ENCODE assay signal across 7 cellular contexts in the genomic region with DNA sequence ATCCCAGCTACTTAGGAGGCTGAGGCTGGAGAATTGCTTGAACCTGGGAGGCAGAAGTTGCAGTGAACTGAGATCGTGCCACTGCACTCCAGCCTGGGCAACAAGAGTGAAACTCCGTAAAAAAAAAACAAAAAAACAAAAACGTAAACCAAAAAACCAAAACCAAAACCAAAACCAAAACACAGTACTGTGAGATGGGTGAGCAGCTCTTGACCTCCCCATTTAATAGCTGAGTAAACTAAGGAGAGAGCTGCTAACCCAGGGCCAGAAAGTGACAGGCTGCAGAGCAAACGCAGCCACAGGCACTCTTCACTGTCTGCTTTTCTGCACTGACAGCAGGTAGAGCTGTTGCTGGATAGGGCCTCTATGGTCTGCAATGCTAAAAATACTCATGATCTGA. TPM values are rescaled to one million over a fixed set of nuclear protein-coding genes. Genes with fewer than 3 reads are reported as not detected.
A peak's percentile ranks its signal among the peaks of the same experiment; 100 is the strongest.
DNase-seq lines count a peak whose midpoint lies in the region; ATAC-seq, FAIRE-seq and TF ChIP-seq lines count a peak whose summit lies in the region.
"Not testable (repeated sequence)": the region's sequence is repeated elsewhere in the genome, so short reads cannot be mapped to it uniquely, and the experiment has no call there.

No MANE protein-coding gene starts in this region.

- H3K9me3 Mint-ChIP-seq in activated CD8-positive, alpha-beta T cell treated with anti-CD3 and anti-CD28 coated beads for 36 hours = not testable (repeated sequence)

- H3K4me3 Mint-ChIP-seq in activated CD8-positive, alpha-beta T cell treated with anti-CD3 and anti-CD28 coated beads for 36 hours = not testable (repeated sequence)

- CTCF ChIA-PET in activated CD8-positive, alpha-beta T cell treated with anti-CD3 and anti-CD28 coated beads for 36 hours (lab: Charles Lee) = interaction anchor here (1.0 to 1.5 kb wide), 4 partner anchors 10 to 97 kb away, joined by 3 to 4 read pairs (median 3); partner anchors contain the start of genes AKAP8 and AKAP8L
- CTCF ChIA-PET in GM12878 (lab: Yijun Ruan, JAX) = interaction anchor here (1.2 kb wide), 1 partner anchor 59 kb away, joined by 3 read pairs; the partner anchor contains the start of gene AKAP8L

- H3K36me3 Mint-ChIP-seq in activated CD8-positive, alpha-beta T cell treated with anti-CD3 and anti-CD28 coated beads for 36 hours (ENCODE audit: low read depth) = peaks cover 50% of the 10 kb centered on the region

- not testable (repeated sequence) for H2AFZ ChIP-seq in MM.1S (ENCODE audit: low read length); GM12878 (ENCODE audit: control insufficient read depth, low read depth, low read length)

- SMC1A ChIA-PET in GM12878 (lab: Charles Lee; ENCODE audit: uncharacterized antibody, unreplicated experiment) = interaction anchor here (1.6 to 2.0 kb wide), 2 partner anchors 26 to 59 kb away, joined by 5 read pairs; partner anchors contain the start of gene AKAP8L

- FAIRE-seq in GM12878 (lab: Jason Lieb, UNC) = peak; percentile 91

- H3F3A ChIP-seq in MM.1S (ENCODE audit: insufficient read depth, low read length) = peaks cover 18% of the 10 kb centered on the region

- not testable (repeated sequence) for TF ChIP-seq EP300 in GM12878 (IDR thresholded peaks at IDR 0.05; ENCODE audit: borderline replicate concordance in 1 of 2, control insufficient read depth in 1 of 2, low read depth in 2 of 2, low read length in 2 of 2)

- intact Hi-C loops in activated CD8-positive, alpha-beta T cell treated with anti-CD3 and anti-CD28 coated beads for 36 hours (cut with micrococcal nuclease); GM12878 (cut with micrococcal nuclease; ENCODE audit: unreplicated experiment); left ventricle myocardium superior (cut with micrococcal nuclease); mucosa of descending colon (cut with DNase I, micrococcal nuclease); spleen (cut with DNase I; ENCODE audit: low total_unique reads): not testable (repeated sequence)

- peak; percentile 55 for DNase-seq in GM13976 (ENCODE audit: low spot score)
- peak; percentile 85 for DNase-seq in MM.1S
- DNase-seq in activated CD8-positive, alpha-beta T cell treated with anti-CD3 and anti-CD28 coated beads for 36 hours; GM12878 (ENCODE audit: low read depth, low spot score); spleen: not testable (repeated sequence)
- DNase-seq in left ventricle myocardium superior = peak; percentile 3
- DNase-seq in mucosa of descending colon = peak in 1 of 3 donors; percentile 1

- not testable (repeated sequence) for H3K4me3 ChIP-seq in MM.1S (ENCODE audit: low read length); GM12878; mucosa of descending colon; spleen

- H3K9me3 ChIP-seq in MM.1S (replicated peaks; ENCODE audit: insufficient read depth, low read length); GM12878 (replicated peaks; ENCODE audit: control insufficient read depth, insufficient read depth, low read length); mucosa of descending colon; spleen: not testable (repeated sequence)

- not testable (repeated sequence) for H3K27me3 Mint-ChIP-seq in activated CD8-positive, alpha-beta T cell treated with anti-CD3 and anti-CD28 coated beads for 36 hours

- not testable (repeated sequence) for TF ChIP-seq RAD21 in GM12878 (IDR thresholded peaks at IDR 0.05; ENCODE audit: insufficient read depth, low read depth, low read length)

- H3K27ac ChIP-seq in MM.1S (ENCODE audit: low read length) (peak overlapping the region; percentile 27; the same call in 1 of the 2 replicates), spleen (peak overlapping the region in 5 of 8 donors; percentile 29 to 59 (median 48))
- H3K27ac ChIP-seq in GM12878 (ENCODE audit: control insufficient read depth, insufficient read depth) = not testable (repeated sequence)

- not testable (repeated sequence) for H3K4me1 Mint-ChIP-seq in activated CD8-positive, alpha-beta T cell treated with anti-CD3 and anti-CD28 coated beads for 36 hours (ENCODE audit: low read depth)

- H3K27ac Mint-ChIP-seq in activated CD8-positive, alpha-beta T cell treated with anti-CD3 and anti-CD28 coated beads for 36 hours = peak overlapping the region; percentile 49

- BruUV-seq in GM12878 (replicated peaks; lab: Mats Ljungman, UMichigan) = not testable (repeated sequence)

- RAD21 ChIA-PET in GM12878 (lab: Charles Lee; ENCODE audit: unreplicated experiment) = not testable (repeated sequence)

- POLR2A ChIA-PET in activated CD8-positive, alpha-beta T cell treated with anti-CD3 and anti-CD28 coated beads for 36 hours (lab: Charles Lee) = interaction anchor here (0.8 to 5.3 kb wide), 4 partner anchors 8 to 26 kb away, joined by 4 to 34 read pairs (median 8); partner anchors contain the start of gene AKAP8
- POLR2A ChIA-PET in GM12878 (lab: Charles Lee) = not testable (repeated sequence)

- peak overlapping the region; percentile 29 for H3K4me2 ChIP-seq in MM.1S (ENCODE audit: low read depth, low read length)
- H3K4me2 ChIP-seq in GM12878 (ENCODE audit: control insufficient read depth, insufficient read depth) = not testable (repeated sequence)

- WGBS in GM12878 (ENCODE audit: insufficient coverage, insufficient replicate concordance, low lambda C conversion rate, missing lambda C conversion rate) = 22% methylated on average over 4 of the region's 4 CpGs
- 46 to 66% (median 62%) methylated on average over 4 of the region's 4 CpGs for WGBS in spleen, 5 donors

- in situ Hi-C loops in GM13976 (cut with MboI; ENCODE audit: low sequenced_read_pairs, unreplicated experiment); GM12878 (cut with MboI): not testable (repeated sequence)

- peaks cover 11% of the 10 kb centered on the region for H3K36me3 ChIP-seq in MM.1S (replicated peaks; ENCODE audit: insufficient read depth, low read length)
- peaks cover 26 to 31% of the 10 kb centered on the region in 2 experiments for H3K36me3 ChIP-seq in GM12878 (ENCODE audit: control insufficient read depth in 2 of 2, insufficient read depth in 2 of 2, low read length in 1 of 2)
- H3K36me3 ChIP-seq in mucosa of descending colon (ENCODE audit: low read depth) = peaks cover 20% of the 10 kb centered on the region
- peaks cover 2 to 97% (median 85%) of the 10 kb centered on the region in 6 donors for H3K36me3 ChIP-seq in spleen

- not testable (repeated sequence) for H4K20me1 ChIP-seq in MM.1S (ENCODE audit: insufficient read depth, low read length); GM12878 (ENCODE audit: control insufficient read depth, insufficient read depth)

- TF ChIP-seq POLR2A in GM12878 (IDR thresholded peaks at IDR 0.05; ENCODE audit: low read depth, low read length); spleen (IDR thresholded peaks at IDR 0.05): not testable (repeated sequence)

- not testable (repeated sequence) for TF ChIP-seq CTCF in GM13976 (IDR thresholded peaks at IDR 0.05; ENCODE audit: borderline replicate concordance, control extremely low read depth, extremely low read depth, insufficient read depth, missing control alignments); MM.1S (IDR thresholded peaks at IDR 0.05; ENCODE audit: low read length); activated CD8-positive, alpha-beta T cell treated with anti-CD3 and anti-CD28 coated beads for 36 hours (IDR thresholded peaks at IDR 0.05); GM12878 (IDR thresholded peaks at IDR 0.05 in 2 of 3, conservative IDR thresholded peaks at IDR 0.05 in 1 of 3; ENCODE audit: control insufficient read depth in 2 of 3, extremely low read depth in 1 of 3, insufficient read depth in 1 of 3, low read depth in 3 of 3, low read length in 3 of 3); mucosa of descending colon (IDR thresholded peaks at IDR 0.05); spleen (IDR thresholded peaks at IDR 0.05 in 8 of 11, conservative IDR thresholded peaks at IDR 0.05 in 3 of 11)

- peaks cover 30% of the 10 kb centered on the region for H3K79me2 ChIP-seq in MM.1S (ENCODE audit: low read length)
- H3K79me2 ChIP-seq in GM12878 (ENCODE audit: control insufficient read depth, insufficient read depth, low read length) = not testable (repeated sequence)

- H3K4me1 ChIP-seq in MM.1S (ENCODE audit: low read length) = peaks cover 16% of the 10 kb centered on the region
- not testable (repeated sequence) for H3K4me1 ChIP-seq in GM12878 (ENCODE audit: control insufficient read depth, insufficient read depth, low read length); mucosa of descending colon (ENCODE audit: low read depth)
- H3K4me1 ChIP-seq in spleen = peaks cover 0 to 17% (median 10%) of the 10 kb centered on the region in 6 donors

- H3K27me3 ChIP-seq in MM.1S (replicated peaks; ENCODE audit: insufficient read depth, low read length); GM12878 (replicated peaks in 1 of 2; ENCODE audit: control insufficient read depth in 2 of 2, insufficient read depth in 2 of 2, low read length in 1 of 2); spleen (replicated peaks in 1 of 7): not testable (repeated sequence)

- ATAC-seq in activated CD8-positive, alpha-beta T cell treated with anti-CD3 and anti-CD28 coated beads for 36 hours; left ventricle myocardium superior: not testable (repeated sequence)
- ATAC-seq in GM12878 (peak; percentile 85), mucosa of descending colon (peak; percentile 20)

- not testable (repeated sequence) for H3K9me2 ChIP-seq in MM.1S (replicated peaks; ENCODE audit: insufficient read depth, low read length)

- H3K9ac ChIP-seq in MM.1S (ENCODE audit: low read length); GM12878 (ENCODE audit: control insufficient read depth, insufficient read depth, low read length): not testable (repeated sequence)

RNA-seq across cellular contexts. Expression of gene AKAP8, which starts 19.6 kb away (rescaled TPM):
- total RNA-seq in activated CD8-positive, alpha-beta T cell treated with anti-CD3 and anti-CD28 coated beads for 36 hours = 10 to 100 TPM; 47.6 to 48.2 TPM
- 26.9 and 28.2 TPM in 2 replicates for total RNA-seq in GM12878 (2013; cell fraction: nucleolus; rRNA removed)
- total RNA-seq in GM12878 (2014; rRNA removed) (23.7 and 24.5 TPM in 2 replicates), GM12878 (2014; rRNA removed; fragmentation: Illumina TruSeq; extraction: Trizol) (13.2 and 13.7 TPM in 2 replicates), GM12878 (2021) (51.1 and 57.7 TPM in 2 replicates), left ventricle myocardium superior (24.0 TPM), mucosa of descending colon (10 to 100 TPM; 37.8 to 50.0 (median 41.3) TPM), spleen (10 to 100 TPM; 24.9 to 51.3 (median 48.9) TPM)
- 10.9 TPM for polyA plus RNA-seq in GM12878 (2011; ENCODE audit: low read depth)
- polyA plus RNA-seq in GM12878 (2011; rRNA removed) (14.0 and 17.6 TPM in 2 replicates), GM12878 (2014; fragmentation: Illumina TruSeq; extraction: Trizol) (13.5 and 14.2 TPM in 2 replicates), GM12878 (2014; fragmentation: Nextera tagmentation; extraction: Ambion mirVana) (1 to 10 TPM; 5.3 to 5.5 TPM), GM12878 (2014; rRNA removed) (25.7 and 34.8 TPM in 2 replicates), GM12878 (2016; fragmentation: Nextera tagmentation; extraction: Ambion mirVana) (10 to 100 TPM; 26.3 to 27.8 TPM), spleen (10 to 100 TPM; 13.9 to 24.8 (median 21.9) TPM)
- polyA plus RNA-seq in GM12878 (2011; cell fraction: cytosol; rRNA removed) = 13.1 and 17.0 TPM in 2 replicates
- 44.7 and 58.8 TPM in 2 replicates for polyA plus RNA-seq in GM12878 (2011; cell fraction: nucleus; rRNA removed)
- polyA plus RNA-seq in GM12878 (2012) = 15.5 and 20.8 TPM in 2 replicates
- 8.9 and 10.5 TPM in 2 replicates for polyA minus RNA-seq in GM12878 (2011; rRNA and poly(A)+ RNA removed)
- 14.3 and 14.4 TPM in 2 replicates for polyA minus RNA-seq in GM12878 (2011; cell fraction: cytosol; rRNA and poly(A)+ RNA removed)
- polyA minus RNA-seq in GM12878 (2011; cell fraction: nucleus; rRNA and poly(A)+ RNA removed) = 5.0 and 14.5 TPM in 2 replicates

RNA-seq across cellular contexts. Expression of gene BRD4, which starts 27.7 kb away (rescaled TPM):
- 10 to 100 TPM; 94.3 to 99.6 TPM for total RNA-seq in activated CD8-positive, alpha-beta T cell treated with anti-CD3 and anti-CD28 coated beads for 36 hours
- 132 and 152 TPM in 2 replicates for total RNA-seq in GM12878 (2013; cell fraction: nucleolus; rRNA removed)
- total RNA-seq in GM12878 (2014; rRNA removed) = 9.3 and 11.4 TPM in 2 replicates
- total RNA-seq in GM12878 (2014; rRNA removed; fragmentation: Illumina TruSeq; extraction: Trizol) = 8.2 and 9.3 TPM in 2 replicates
- 84.4 and 88.8 TPM in 2 replicates for total RNA-seq in GM12878 (2021)
- polyA plus RNA-seq in GM12878 (2011; ENCODE audit: low read depth) = 13.0 TPM
- polyA plus RNA-seq in GM12878 (2011; rRNA removed) = 3.9 and 6.0 TPM in 2 replicates
- 4.3 and 5.9 TPM in 2 replicates for polyA plus RNA-seq in GM12878 (2011; cell fraction: cytosol; rRNA removed)
- 47.2 and 65.0 TPM in 2 replicates for polyA plus RNA-seq in GM12878 (2011; cell fraction: nucleus; rRNA removed)
- polyA plus RNA-seq in GM12878 (2012) = 33.0 and 53.4 TPM in 2 replicates
- 12.1 and 22.9 TPM in 2 replicates for polyA plus RNA-seq in GM12878 (2014; fragmentation: Illumina TruSeq; extraction: Trizol)
- polyA plus RNA-seq in GM12878 (2014; fragmentation: Nextera tagmentation; extraction: Ambion mirVana) = 1 to 10 TPM; 5.3 to 8.6 TPM
- 18.3 and 26.8 TPM in 2 replicates for polyA plus RNA-seq in GM12878 (2014; rRNA removed)
- polyA plus RNA-seq in GM12878 (2016; fragmentation: Nextera tagmentation; extraction: Ambion mirVana) = 10 to 100 TPM; 12.2 to 13.1 TPM
- polyA minus RNA-seq in GM12878 (2011; rRNA and poly(A)+ RNA removed) = 18.0 and 22.3 TPM in 2 replicates
- 15.6 and 16.7 TPM in 2 replicates for polyA minus RNA-seq in GM12878 (2011; cell fraction: cytosol; rRNA and poly(A)+ RNA removed)
- 40.9 and 74.5 TPM in 2 replicates for polyA minus RNA-seq in GM12878 (2011; cell fraction: nucleus; rRNA and poly(A)+ RNA removed)
- 67.4 TPM for total RNA-seq in left ventricle myocardium superior
- total RNA-seq in mucosa of descending colon = 100 to 1,000 TPM in 1 of 3 donors, 10 to 100 TPM in 2; 78.3 to 104 (median 82.6) TPM
- total RNA-seq in spleen = 100 to 1,000 TPM in 4 of 7 donors, 10 to 100 TPM in 3; 50.7 to 146 (median 124) TPM
- 10 to 100 TPM; 10.3 to 35.9 (median 14.2) TPM for polyA plus RNA-seq in spleen

RNA-seq across cellular contexts. Expression of gene AKAP8L, which starts 58.8 kb away (rescaled TPM):
- total RNA-seq in activated CD8-positive, alpha-beta T cell treated with anti-CD3 and anti-CD28 coated beads for 36 hours = 10 to 100 TPM; 83.1 to 88.8 TPM
- 224 and 248 TPM in 2 replicates for total RNA-seq in GM12878 (2013; cell fraction: nucleolus; rRNA removed)
- total RNA-seq in GM12878 (2014; rRNA removed) (59.8 and 64.3 TPM in 2 replicates), GM12878 (2014; rRNA removed; fragmentation: Illumina TruSeq; extraction: Trizol) (36.7 and 39.4 TPM in 2 replicates), GM12878 (2021) (60.3 and 60.5 TPM in 2 replicates), left ventricle myocardium superior (82.5 TPM), mucosa of descending colon (100 to 1,000 TPM in 1 of 3 donors, 10 to 100 TPM in 2; 74.4 to 111 (median 96.0) TPM), spleen (100 to 1,000 TPM; 121 to 236 (median 140) TPM)
- polyA plus RNA-seq in GM12878 (2011; ENCODE audit: low read depth) = 36.9 TPM
- polyA plus RNA-seq in GM12878 (2011; rRNA removed) (29.6 and 42.3 TPM in 2 replicates), GM12878 (2014; fragmentation: Illumina TruSeq; extraction: Trizol) (35.1 and 47.3 TPM in 2 replicates), GM12878 (2014; fragmentation: Nextera tagmentation; extraction: Ambion mirVana) (1 to 10 TPM in 1 of 2 experiments, under 1 TPM in 1; 0.66 to 3.8 TPM), GM12878 (2014; rRNA removed) (63.6 and 67.0 TPM in 2 replicates), GM12878 (2016; fragmentation: Nextera tagmentation; extraction: Ambion mirVana) (10 to 100 TPM; 25.8 to 40.6 TPM), spleen (100 to 1,000 TPM in 1 of 3 donors, 10 to 100 TPM in 2; 41.2 to 131 (median 87.8) TPM)
- 31.0 and 36.5 TPM in 2 replicates for polyA plus RNA-seq in GM12878 (2011; cell fraction: cytosol; rRNA removed)
- polyA plus RNA-seq in GM12878 (2011; cell fraction: nucleus; rRNA removed) = 443 and 591 TPM in 2 replicates
- 40.3 and 43.0 TPM in 2 replicates for polyA plus RNA-seq in GM12878 (2012)
- 57.6 and 57.9 TPM in 2 replicates for polyA minus RNA-seq in GM12878 (2011; rRNA and poly(A)+ RNA removed)
- polyA minus RNA-seq in GM12878 (2011; cell fraction: cytosol; rRNA and poly(A)+ RNA removed) = 15.5 and 16.3 TPM in 2 replicates
- polyA minus RNA-seq in GM12878 (2011; cell fraction: nucleus; rRNA and poly(A)+ RNA removed) = 60.4 and 102 TPM in 2 replicates
